In the genomic region with DNA sequence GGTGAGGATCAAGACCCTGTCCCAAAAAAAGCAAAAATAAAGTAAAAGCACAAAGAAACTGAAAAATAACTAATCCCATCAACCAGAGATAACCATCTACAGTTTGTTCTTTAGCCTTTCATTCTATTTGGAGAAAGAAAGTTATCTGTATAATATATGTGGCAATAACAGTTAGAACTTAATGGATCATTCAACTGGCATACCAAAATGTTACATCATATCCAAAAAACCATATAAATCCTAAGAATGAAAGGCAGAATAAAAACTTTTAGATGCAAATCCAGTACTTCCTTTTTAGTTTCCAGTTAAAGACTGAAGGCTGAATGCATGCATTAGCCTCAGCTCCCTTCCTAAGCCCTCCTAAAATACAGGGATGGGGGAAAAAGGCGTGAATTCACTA, we compare ENCODE assay signal across 1 cellular context.
TF ChIP-seq lines count a peak whose summit lies in the region.

No MANE protein-coding gene starts in this region.

TF ChIP-seq in WTC11, 78 proteins besides CTCF, POLR2A, EP300 and RAD21 (continued from another document):
- TF ChIP-seq ARID4B (CRISPR knock-in tag; IDR thresholded peaks at IDR 0.05; ENCODE audit: borderline replicate concordance) (no peak), MLX (CRISPR knock-in tag; IDR thresholded peaks at IDR 0.05) (no peak)
